Comparison of ENCODE assay signal across 27 cellular contexts in genomic region chr2:10169053-10169578, GRCh38. TPM values are rescaled to one million over a fixed set of nuclear protein-coding genes. Genes with fewer than 3 reads are reported as not detected.
DNase-seq lines count a peak whose midpoint lies in the region; ATAC-seq and TF ChIP-seq lines count a peak whose summit lies in the region.
"Had no signal": no experiment of that assay in that cellular context is flagged by ENCODE, and none has a peak within 500 bp of the region (broad histone marks: within the 10 kb centered on the region; RNA-seq: fewer than 3 reads in every experiment).

No MANE protein-coding gene starts in this region.

- H4K20me1 ChIP-seq in Loucy (ENCODE audit: insufficient read depth, low read length, poor library complexity, severe bottlenecking): no peaks in the 10 kb centered on the region

- no peaks in the 10 kb centered on the region for H3K27me3 Mint-ChIP-seq in Caco-2 (ENCODE audit: insufficient read depth, unreplicated experiment)
- H3K27me3 Mint-ChIP-seq in activated CD4-positive, alpha-beta T cell treated with anti-CD3 and anti-CD28 coated beads, Interleukin-2, amount 10 ng/mL, durations not matched to agents 24 days and 14 days: no peaks in the 10 kb centered on the region
- no peaks in the 10 kb centered on the region for H3K27me3 Mint-ChIP-seq in T-helper 17 cell
- H3K27me3 Mint-ChIP-seq: activated naive CD8-positive, alpha-beta T cell treated with anti-CD3 and anti-CD28 coated beads, Interleukin-2, amount 50 U/mL, for 24 hours; brain; CD8-positive, alpha-beta memory T cell had no signal

- H3K4me3 Mint-ChIP-seq in Caco-2 (ENCODE audit: unreplicated experiment) (no peak overlapping the region), T-helper 17 cell (no peak overlapping the region)
- no peak overlapping the region for H3K4me3 Mint-ChIP-seq in activated CD4-positive, alpha-beta T cell treated with anti-CD3 and anti-CD28 coated beads, Interleukin-2, amount 10 ng/mL, durations not matched to agents 24 days and 14 days
- H3K4me3 Mint-ChIP-seq: activated naive CD8-positive, alpha-beta T cell treated with anti-CD3 and anti-CD28 coated beads, Interleukin-2, amount 50 U/mL, for 24 hours; CD8-positive, alpha-beta memory T cell; nephron had no signal

- no peaks in the 10 kb centered on the region for H3K79me2 ChIP-seq in Loucy (ENCODE audit: insufficient read depth, low read length)

- H3K4me3 ChIP-seq in Caco-2 (ENCODE audit: low read depth, low read length) (no peak overlapping the region), Loucy (ENCODE audit: low read length, poor library complexity, severe bottlenecking) (no peak overlapping the region), brain microvascular endothelial cell (ENCODE audit: low read depth, low read length) (no peak overlapping the region), mucosa of descending colon (no peak overlapping the region)
- H3K4me3 ChIP-seq: pancreas, tibial nerve had no signal

- H3K27ac ChIP-seq in brain microvascular endothelial cell: no peak overlapping the region
- H3K27ac ChIP-seq: pancreas had no signal

- TF ChIP-seq CTCF in Caco-2 (IDR thresholded peaks at IDR 0.05; ENCODE audit: insufficient read depth in 1 of 2, low read depth in 1 of 2, low read length in 1 of 2, severe bottlenecking in 1 of 2, unreplicated experiment in 1 of 2): no peak
- TF ChIP-seq CTCF in Loucy (conservative IDR thresholded peaks at IDR 0.05; ENCODE audit: low read length): 0 out of 2 replicates have a peak, but pooled peaks have one; percentile 13
- TF ChIP-seq CTCF in brain microvascular endothelial cell (IDR thresholded peaks at IDR 0.05; ENCODE audit: low read depth, low read length, missing control alignments): peak; percentile 6
- TF ChIP-seq CTCF in mucosa of descending colon (IDR thresholded peaks at IDR 0.05): no peak

- H3K27ac Mint-ChIP-seq in Caco-2 (ENCODE audit: unreplicated experiment) (peak overlapping the region; percentile 2), T-helper 17 cell (no peak overlapping the region)
- no peak overlapping the region for H3K27ac Mint-ChIP-seq in activated CD4-positive, alpha-beta T cell treated with anti-CD3 and anti-CD28 coated beads, Interleukin-2, amount 10 ng/mL, durations not matched to agents 24 days and 14 days
- H3K27ac Mint-ChIP-seq: activated naive CD8-positive, alpha-beta T cell treated with anti-CD3 and anti-CD28 coated beads, Interleukin-2, amount 50 U/mL, for 24 hours had no signal

- H3K9me3 ChIP-seq in Caco-2 (no peaks in the 10 kb centered on the region), Loucy (ENCODE audit: insufficient read depth, low read depth, low read length) (no peaks in the 10 kb centered on the region), mucosa of descending colon (no peaks in the 10 kb centered on the region), T-helper 17 cell (ENCODE audit: control insufficient read depth, low read length, poor library complexity, severe bottlenecking) (no peaks in the 10 kb centered on the region)
- H3K9me3 ChIP-seq: BE2C, pancreas, tibial nerve had no signal

- peaks cover 6% of the 10 kb centered on the region for H3K36me3 Mint-ChIP-seq in Caco-2 (ENCODE audit: insufficient read depth, unreplicated experiment)
- H3K36me3 Mint-ChIP-seq in activated CD4-positive, alpha-beta T cell treated with anti-CD3 and anti-CD28 coated beads, Interleukin-2, amount 10 ng/mL, durations not matched to agents 24 days and 14 days (ENCODE audit: low read depth): peaks cover 20% of the 10 kb centered on the region
- no peaks in the 10 kb centered on the region for H3K36me3 Mint-ChIP-seq in T-helper 17 cell (ENCODE audit: low read depth)
- H3K36me3 Mint-ChIP-seq: brain; CD8-positive, alpha-beta memory T cell had no signal

- POLR2A ChIA-PET in Caco-2 (lab: Charles Lee): interaction anchor here (0.6 kb wide), 1 partner anchor 35 kb away, joined by 7 read pairs; no protein-coding TSS in a partner anchor

- no peaks in the 10 kb centered on the region for H3K9me2 ChIP-seq in Loucy (replicated peaks; ENCODE audit: low read depth, low read length)

- no peaks in the 10 kb centered on the region for H3K36me3 ChIP-seq in Caco-2 (ENCODE audit: control insufficient read depth, insufficient read depth, low read length)
- H3K36me3 ChIP-seq in Loucy (ENCODE audit: insufficient read depth, low read length): peaks cover 68% of the 10 kb centered on the region; the same call in 1 of the 2 replicates
- no peaks in the 10 kb centered on the region for H3K36me3 ChIP-seq in brain microvascular endothelial cell (replicated peaks)
- H3K36me3 ChIP-seq in mucosa of descending colon (ENCODE audit: low read depth): no peaks in the 10 kb centered on the region
- H3K36me3 ChIP-seq: BE2C, pancreas, tibial nerve had no signal

- CTCF ChIA-PET in Caco-2 (lab: Charles Lee): no interaction called here

- peaks cover 16% of the 10 kb centered on the region for H3K4me1 ChIP-seq in Caco-2
- no peaks in the 10 kb centered on the region for H3K4me1 ChIP-seq in Loucy (ENCODE audit: insufficient read depth, low read length, poor library complexity, severe bottlenecking)
- no peaks in the 10 kb centered on the region for H3K4me1 ChIP-seq in mucosa of descending colon (ENCODE audit: low read depth)
- H3K4me1 ChIP-seq: pancreas had no signal

- no TSS peak for BruUV-seq in Caco-2 (replicated peaks; lab: Mats Ljungman, UMichigan)

- H3F3A ChIP-seq in Loucy (ENCODE audit: low read depth): no peaks in the 10 kb centered on the region

- ATAC-seq in mucosa of descending colon (peak; percentile 41), HG03378 (IDR thresholded peaks at IDR 0.05; ENCODE audit: unreplicated experiment) (no peak), T-helper 17 cell (no peak)
- ATAC-seq: activated naive CD8-positive, alpha-beta T cell treated with anti-CD3 and anti-CD28 coated beads, Interleukin-2, amount 50 U/mL, for 24 hours; pancreas had no signal

- H3K4me2 ChIP-seq in Loucy (ENCODE audit: low read depth, low read length, poor library complexity, severe bottlenecking): no peak overlapping the region

- H3K4me1 Mint-ChIP-seq in Caco-2 (ENCODE audit: low read depth, unreplicated experiment): peaks cover 18% of the 10 kb centered on the region
- no peaks in the 10 kb centered on the region for H3K4me1 Mint-ChIP-seq in activated CD4-positive, alpha-beta T cell treated with anti-CD3 and anti-CD28 coated beads, Interleukin-2, amount 10 ng/mL, durations not matched to agents 24 days and 14 days
- H3K4me1 Mint-ChIP-seq in T-helper 17 cell: peaks cover 5% of the 10 kb centered on the region

- no peak overlapping the region for H2AFZ ChIP-seq in Loucy (ENCODE audit: low read length)

- H3K9ac ChIP-seq in Loucy (ENCODE audit: low read depth, low read length, poor library complexity, severe bottlenecking): no peak overlapping the region

- no peak for DNase-seq in Caco-2
- DNase-seq in brain microvascular endothelial cell: no peak
- DNase-seq in mucosa of descending colon: no peak
- no peak for DNase-seq in activated CD4-positive, alpha-beta T cell treated with anti-CD3 and anti-CD28 coated beads, Interleukin-2, amount 10 ng/mL, durations not matched to agents 24 days and 14 days
- DNase-seq in COLO668 (lab: John Stamatoyannopoulos, UW; ENCODE audit: unreplicated experiment): no peak
- DNase-seq in T-helper 17 cell: no peak
- DNase-seq: activated CD4-positive, alpha-beta T cell treated with anti-CD3 and anti-CD28 coated beads for 4 hours; activated CD8-positive, alpha-beta memory T cell treated with anti-CD3 and anti-CD28 coated beads for 24 hours; activated gamma-delta T cell; activated naive CD8-positive, alpha-beta T cell treated with anti-CD3 and anti-CD28 coated beads, Interleukin-2, amount 50 U/mL, for 24 hours; activated T-cell treated with anti-CD3 and anti-CD28 coated beads, Interleukin-2, amount 50 U/mL, for 1 hour; BE2C; CD8-positive, alpha-beta memory T cell; GDM1; NCI-H1105; NCI-H2029; NCI-H345; NCI-H774; retina; small intestine; stimulated activated CD4-positive, alpha-beta T cell treated with anti-CD3 and anti-CD28 coated beads, Interleukin-2, amount 100 ng/mL, for 24 hours had no signal

- in situ Hi-C loops in brain microvascular endothelial cell (cut with HindIII; ENCODE audit: low pct_ligation_motif_present, low sequenced_read_pairs): no loop called here

- H3K27me3 ChIP-seq in Caco-2 (replicated peaks; ENCODE audit: control insufficient read depth, insufficient read depth, low read length) (no peaks in the 10 kb centered on the region), Loucy (ENCODE audit: insufficient read depth, low read length, poor library complexity, severe bottlenecking) (no peaks in the 10 kb centered on the region), brain microvascular endothelial cell (replicated peaks) (no peaks in the 10 kb centered on the region)
- H3K27me3 ChIP-seq: BE2C, pancreas, tibial nerve had no signal

- no peaks in the 10 kb centered on the region for H3K9me3 Mint-ChIP-seq in Caco-2 (ENCODE audit: unreplicated experiment)
- no peaks in the 10 kb centered on the region for H3K9me3 Mint-ChIP-seq in activated CD4-positive, alpha-beta T cell treated with anti-CD3 and anti-CD28 coated beads, Interleukin-2, amount 10 ng/mL, durations not matched to agents 24 days and 14 days
- H3K9me3 Mint-ChIP-seq: activated naive CD8-positive, alpha-beta T cell treated with anti-CD3 and anti-CD28 coated beads, Interleukin-2, amount 50 U/mL, for 24 hours; CD8-positive, alpha-beta memory T cell; nephron had no signal

- intact Hi-C loops in Caco-2 (cut with micrococcal nuclease; ENCODE audit: unreplicated experiment) (loop anchor here (10.0 kb wide), 1 partner anchor 56 kb away; no protein-coding TSS in a partner anchor), mucosa of descending colon (cut with DNase I, micrococcal nuclease) (no loop called here)
- intact Hi-C loops in activated CD4-positive, alpha-beta T cell treated with anti-CD3 and anti-CD28 coated beads, Interleukin-2, amount 10 ng/mL, durations not matched to agents 24 days and 14 days (cut with micrococcal nuclease): no loop called here

RNA-seq across cellular contexts. Expression of gene RRM2, which starts 46.6 kb away (rescaled TPM):
- 160 and 169 TPM in 2 replicates for total RNA-seq in Caco-2 (2022)
- total RNA-seq in mucosa of descending colon: 10 to 100 TPM in 2 of 3 donors, 1 to 10 TPM in 1; 8.5 to 65.3 (median 12.5) TPM
- total RNA-seq in activated CD4-positive, alpha-beta T cell treated with anti-CD3 and anti-CD28 coated beads, Interleukin-2, amount 10 ng/mL, durations not matched to agents 24 days and 14 days: 378 and 383 TPM in 2 replicates
- total RNA-seq in T-helper 17 cell: 1 to 10 TPM in 1 of 2 donors, under 1 TPM in 1; 0.32 to 1.7 TPM

Comparison
In these comparisons a context has a peak if more than half of its experiments do, and no peak if none do; other contexts are left out.
1. CTCF ChIP-seq: peak in Loucy (single experiment) and brain microvascular endothelial cell (single experiment); none in Caco-2 (0 of 2) and mucosa of descending colon (single experiment).